ENCODE assay signal across 8 cellular contexts in the genomic region with DNA sequence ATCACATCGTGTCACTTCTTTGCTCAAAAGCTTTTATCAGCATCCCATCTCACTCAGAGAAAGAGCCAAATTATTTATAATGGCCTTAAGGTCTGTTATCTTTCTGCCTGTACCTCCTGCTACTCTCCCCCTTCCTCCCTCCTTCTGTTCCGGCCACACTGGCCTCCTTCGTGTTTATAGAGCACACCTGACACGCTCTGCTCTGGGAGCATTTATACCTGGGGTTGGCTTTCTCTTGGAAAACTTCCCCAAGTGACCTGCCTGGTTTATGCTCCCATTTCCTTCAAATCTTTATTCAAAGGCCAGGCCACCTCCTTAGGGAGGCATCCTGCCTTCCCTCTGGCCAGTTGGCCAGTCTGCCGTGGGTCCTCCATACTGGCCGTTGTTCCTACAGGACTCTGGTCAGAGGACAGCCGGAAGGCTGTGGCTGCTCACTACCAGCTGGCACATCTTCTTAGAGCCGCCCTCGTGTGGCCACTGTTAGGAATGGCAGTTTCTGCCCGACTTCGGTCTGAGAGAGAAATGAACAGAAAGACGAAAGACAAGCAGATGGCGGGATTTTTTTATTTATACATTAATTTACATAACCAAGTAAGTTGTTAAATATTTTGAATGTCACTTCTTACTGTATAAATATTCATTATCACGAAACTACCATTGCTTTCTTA.
DNase-seq lines count a peak whose midpoint lies in the region; ATAC-seq, FAIRE-seq and TF ChIP-seq lines count a peak whose summit lies in the region.

No MANE protein-coding gene starts in this region.

- peak; percentile 54; the same call in 1 of the 2 replicates for TF ChIP-seq RAD21 in HepG2 (CRISPR knock-in tag; IDR thresholded peaks at IDR 0.05)

- H3K9me3 ChIP-seq in HepG2 (ENCODE audit: low read length) = no peaks in the 10 kb centered on the region

- TF ChIP-seq EP300 in HepG2 (IDR thresholded peaks at IDR 0.05; ENCODE audit: low read depth in 2 of 2, low read length in 2 of 2) (no peak), HepG2 (CRISPR knock-in tag; IDR thresholded peaks at IDR 0.05; ENCODE audit: borderline replicate concordance) (no peak)

- intact Hi-C loops in HepG2 (cut with micrococcal nuclease; ENCODE audit: unreplicated experiment) = loop anchor here (1.0 kb wide), 3 partner anchors 56 to 207 kb away; no protein-coding TSS in a partner anchor

- TF ChIP-seq POLR2A in GM18505 (IDR thresholded peaks at IDR 0.05; ENCODE audit: borderline replicate concordance, extremely low read depth, insufficient read depth, insufficient read length) (no peak), HepG2 (IDR thresholded peaks at IDR 0.05; ENCODE audit: insufficient read depth in 1 of 2, low read depth in 2 of 2, low read length in 2 of 2) (no peak)

- ATAC-seq in GM18505 (IDR thresholded peaks at IDR 0.05; ENCODE audit: unreplicated experiment) = peak; percentile 91
- peak; percentile 92 for ATAC-seq in HG02943 (IDR thresholded peaks at IDR 0.05; ENCODE audit: low read depth, unreplicated experiment)
- peak; percentile 98 for ATAC-seq in HepG2

- no peak overlapping the region for H3K9ac ChIP-seq in HepG2 (ENCODE audit: insufficient read depth, low read depth, low read length)

- in situ Hi-C loops in ACHN (cut with HindIII; ENCODE audit: low pct_ligation_motif_present, low pct_unique_long_range_greater_than_20kb, low sequenced_read_pairs) = no loop called here
- in situ Hi-C loops in HepG2 (cut with HindIII; ENCODE audit: extremely low pct_ligation_motif_present, low pct_unique_long_range_greater_than_20kb) = loop anchor here (25.0 kb wide), 1 partner anchor 205 kb away; no protein-coding TSS in a partner anchor

- POLR2A ChIA-PET in HepG2 (lab: Yijun Ruan, JAX) = no interaction called here

- no peak overlapping the region for H3K27ac ChIP-seq in HepG2 (ENCODE audit: extremely low read length, insufficient read depth, low read length)

- no TSS peak for BruUV-seq in HepG2 (replicated peaks; lab: Mats Ljungman, UMichigan)

- H4K20me1 ChIP-seq in HepG2 (ENCODE audit: insufficient read depth, low read length) = no peaks in the 10 kb centered on the region

- H3K4me1 ChIP-seq in HepG2 (ENCODE audit: insufficient read depth, low read length) = no peaks in the 10 kb centered on the region

- H3K36me3 ChIP-seq in HepG2 (replicated peaks in 1 of 2; ENCODE audit: control insufficient read depth in 1 of 2, insufficient read depth in 2 of 2, low read length in 2 of 2) = no peaks in the 10 kb centered on the region

- H3K79me2 ChIP-seq in HepG2 (ENCODE audit: insufficient read depth, low read length) = no peaks in the 10 kb centered on the region

- DNase-seq in ACHN (peak; percentile 61), NCI-H2196 (lab: John Stamatoyannopoulos, UW; ENCODE audit: unreplicated experiment) (peak; percentile 28), choroid plexus epithelial cell (ENCODE audit: low read depth) (peak; percentile 71), HepG2 (ENCODE audit: low spot score) (peak; percentile 38)
- DNase-seq in activated CD4-positive, alpha-beta T cell treated with anti-CD3 and anti-CD28 coated beads for 4 hours = peak; percentile 13 to 53
- DNase-seq in stimulated activated CD4-positive, alpha-beta T cell treated with anti-CD3 and anti-CD28 coated beads, TNF-alpha, amount 100 ng/mL, for 24 hours (ENCODE audit: low read depth in 3 of 3) = peak; percentile 19 to 40 (median 30)

- TF ChIP-seq CTCF in choroid plexus epithelial cell (conservative IDR thresholded peaks at IDR 0.05; ENCODE audit: low read depth, low read length) = peak; percentile 78
- TF ChIP-seq CTCF in HepG2 (CRISPR knock-in tag; IDR thresholded peaks at IDR 0.05) = peak; percentile 77

- peak; percentile 47 for FAIRE-seq in HepG2 (lab: Jason Lieb, UNC)

- 27% methylated on average over 13 of the region's 14 CpGs for WGBS in HepG2 (ENCODE audit: low lambda C conversion rate)

- CTCF ChIA-PET in HepG2 (lab: Yijun Ruan, JAX; ENCODE audit: low intra/inter-chr PET ratio, low total read pairs) = interaction anchor here (0.9 to 1.9 kb wide), 3 partner anchors 57 to 207 kb away, joined by 3 to 17 read pairs (median 5); no protein-coding TSS in a partner anchor

- no peak overlapping the region for H2AFZ ChIP-seq in HepG2 (ENCODE audit: low read length)

- H3K4me3 ChIP-seq in choroid plexus epithelial cell (ENCODE audit: low read depth, low read length) (no peak overlapping the region), HepG2 (replicated peaks in 1 of 3; ENCODE audit: insufficient read depth in 1 of 3, low read depth in 2 of 3, low read length in 3 of 3) (no peak overlapping the region)

- H3K4me2 ChIP-seq in HepG2 (ENCODE audit: low read depth, low read length) = peak overlapping the region; percentile 45; the same call in 1 of the 2 replicates

- H3K27me3 ChIP-seq in HepG2 (ENCODE audit: control insufficient read depth in 1 of 2, insufficient read depth in 2 of 2, low read length in 2 of 2) = no peaks in the 10 kb centered on the region

TF ChIP-seq in HepG2, 621 proteins besides CTCF, POLR2A, EP300 and RAD21 (continues in another document):
- TF ChIP-seq ETV5 (CRISPR knock-in tag; IDR thresholded peaks at IDR 0.05; ENCODE audit: borderline replicate concordance) (peak; percentile 12; the same call in 1 of the 2 replicates), FOXO1 (CRISPR knock-in tag; IDR thresholded peaks at IDR 0.05) (no peak), TOE1 (CRISPR knock-in tag; IDR thresholded peaks at IDR 0.05) (no peak), NPAS2 (CRISPR knock-in tag; IDR thresholded peaks at IDR 0.05; ENCODE audit: borderline replicate concordance) (no peak), GABPB1 (CRISPR knock-in tag; IDR thresholded peaks at IDR 0.05) (0 out of 2 replicates have a peak, but pooled peaks have one; percentile 22), SRSF4 (IDR thresholded peaks at IDR 0.05; ENCODE audit: low read depth, low read length, poor library complexity, severe bottlenecking) (no peak), SMC3 (IDR thresholded peaks at IDR 0.05; ENCODE audit: low read length) (peak; percentile 66), HNRNPH1 (optimal IDR thresholded peaks at IDR 0.05; ENCODE audit: low read depth, low read length) (no peak)
- TF ChIP-seq, protein P1, sequence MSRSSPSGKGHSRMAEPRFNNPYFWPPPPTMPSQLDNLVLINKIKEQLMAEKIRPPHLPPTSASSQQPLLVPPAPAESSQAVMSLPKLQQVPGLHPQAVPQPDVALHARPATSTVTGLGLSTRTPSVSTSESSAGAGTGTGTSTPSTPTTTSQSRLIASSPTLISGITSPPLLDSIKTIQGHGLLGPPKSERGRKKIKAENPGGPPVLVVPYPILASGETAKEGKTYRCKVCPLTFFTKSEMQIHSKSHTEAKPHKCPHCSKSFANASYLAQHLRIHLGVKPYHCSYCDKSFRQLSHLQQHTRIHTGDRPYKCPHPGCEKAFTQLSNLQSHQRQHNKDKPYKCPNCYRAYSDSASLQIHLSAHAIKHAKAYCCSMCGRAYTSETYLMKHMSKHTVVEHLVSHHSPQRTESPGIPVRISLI (CRISPR knock-in tag; IDR thresholded peaks at IDR 0.05; ENCODE audit: borderline replicate concordance) = no peak
- TF ChIP-seq, protein P2, sequence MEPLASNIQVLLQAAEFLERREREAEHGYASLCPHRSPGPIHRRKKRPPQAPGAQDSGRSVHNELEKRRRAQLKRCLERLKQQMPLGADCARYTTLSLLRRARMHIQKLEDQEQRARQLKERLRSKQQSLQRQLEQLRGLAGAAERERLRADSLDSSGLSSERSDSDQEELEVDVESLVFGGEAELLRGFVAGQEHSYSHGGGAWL (CRISPR knock-in tag; IDR thresholded peaks at IDR 0.05) = no peak
- TF ChIP-seq, protein P3, sequence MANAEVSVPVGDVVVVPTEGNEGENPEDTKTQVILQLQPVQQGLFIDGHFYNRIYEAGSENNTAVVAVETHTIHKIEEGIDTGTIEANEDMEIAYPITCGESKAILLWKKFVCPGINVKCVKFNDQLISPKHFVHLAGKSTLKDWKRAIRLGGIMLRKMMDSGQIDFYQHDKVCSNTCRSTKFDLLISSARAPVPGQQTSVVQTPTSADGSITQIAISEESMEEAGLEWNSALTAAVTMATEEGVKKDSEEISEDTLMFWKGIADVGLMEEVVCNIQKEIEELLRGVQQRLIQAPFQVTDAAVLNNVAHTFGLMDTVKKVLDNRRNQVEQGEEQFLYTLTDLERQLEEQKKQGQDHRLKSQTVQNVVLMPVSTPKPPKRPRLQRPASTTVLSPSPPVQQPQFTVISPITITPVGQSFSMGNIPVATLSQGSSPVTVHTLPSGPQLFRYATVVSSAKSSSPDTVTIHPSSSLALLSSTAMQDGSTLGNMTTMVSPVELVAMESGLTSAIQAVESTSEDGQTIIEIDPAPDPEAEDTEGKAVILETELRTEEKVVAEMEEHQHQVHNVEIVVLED (CRISPR knock-in tag; IDR thresholded peaks at IDR 0.05; ENCODE audit: borderline replicate concordance) = no peak
- TF ChIP-seq, protein P4, sequence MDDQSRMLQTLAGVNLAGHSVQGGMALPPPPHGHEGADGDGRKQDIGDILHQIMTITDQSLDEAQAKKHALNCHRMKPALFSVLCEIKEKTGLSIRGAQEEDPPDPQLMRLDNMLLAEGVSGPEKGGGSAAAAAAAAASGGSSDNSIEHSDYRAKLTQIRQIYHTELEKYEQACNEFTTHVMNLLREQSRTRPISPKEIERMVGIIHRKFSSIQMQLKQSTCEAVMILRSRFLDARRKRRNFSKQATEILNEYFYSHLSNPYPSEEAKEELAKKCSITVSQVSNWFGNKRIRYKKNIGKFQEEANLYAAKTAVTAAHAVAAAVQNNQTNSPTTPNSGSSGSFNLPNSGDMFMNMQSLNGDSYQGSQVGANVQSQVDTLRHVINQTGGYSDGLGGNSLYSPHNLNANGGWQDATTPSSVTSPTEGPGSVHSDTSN (CRISPR knock-in tag; IDR thresholded peaks at IDR 0.05; ENCODE audit: borderline replicate concordance) = no peak
- TF ChIP-seq, protein P5, sequence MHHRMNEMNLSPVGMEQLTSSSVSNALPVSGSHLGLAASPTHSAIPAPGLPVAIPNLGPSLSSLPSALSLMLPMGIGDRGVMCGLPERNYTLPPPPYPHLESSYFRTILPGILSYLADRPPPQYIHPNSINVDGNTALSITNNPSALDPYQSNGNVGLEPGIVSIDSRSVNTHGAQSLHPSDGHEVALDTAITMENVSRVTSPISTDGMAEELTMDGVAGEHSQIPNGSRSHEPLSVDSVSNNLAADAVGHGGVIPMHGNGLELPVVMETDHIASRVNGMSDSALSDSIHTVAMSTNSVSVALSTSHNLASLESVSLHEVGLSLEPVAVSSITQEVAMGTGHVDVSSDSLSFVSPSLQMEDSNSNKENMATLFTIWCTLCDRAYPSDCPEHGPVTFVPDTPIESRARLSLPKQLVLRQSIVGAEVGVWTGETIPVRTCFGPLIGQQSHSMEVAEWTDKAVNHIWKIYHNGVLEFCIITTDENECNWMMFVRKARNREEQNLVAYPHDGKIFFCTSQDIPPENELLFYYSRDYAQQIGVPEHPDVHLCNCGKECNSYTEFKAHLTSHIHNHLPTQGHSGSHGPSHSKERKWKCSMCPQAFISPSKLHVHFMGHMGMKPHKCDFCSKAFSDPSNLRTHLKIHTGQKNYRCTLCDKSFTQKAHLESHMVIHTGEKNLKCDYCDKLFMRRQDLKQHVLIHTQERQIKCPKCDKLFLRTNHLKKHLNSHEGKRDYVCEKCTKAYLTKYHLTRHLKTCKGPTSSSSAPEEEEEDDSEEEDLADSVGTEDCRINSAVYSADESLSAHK (CRISPR knock-in tag; IDR thresholded peaks at IDR 0.05; ENCODE audit: borderline replicate concordance) = no peak
